ENCODE assay signal across 11 cellular contexts in the genomic region with DNA sequence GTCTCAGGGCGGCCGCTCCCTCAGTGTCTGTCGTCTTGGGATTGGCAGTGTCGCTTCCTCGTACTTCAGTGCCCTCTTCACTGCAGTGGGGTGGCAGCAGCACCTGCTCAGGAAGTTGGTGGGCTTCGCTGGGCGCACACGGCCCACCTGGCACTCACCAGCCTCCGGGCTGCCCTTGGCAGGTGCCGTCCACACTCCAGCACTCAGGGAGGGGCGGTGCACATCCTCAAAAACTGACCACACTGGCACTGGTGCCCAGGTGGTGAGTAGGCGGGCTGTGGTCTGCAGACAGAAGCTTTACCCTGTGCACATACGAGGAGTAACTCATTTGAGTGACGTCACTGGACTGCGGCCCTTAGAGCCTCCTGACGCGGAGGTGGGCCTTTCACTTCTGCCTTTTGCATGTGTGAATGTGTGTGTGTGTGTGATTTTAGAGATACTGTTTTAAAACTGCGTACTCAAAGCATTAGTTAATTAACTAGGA.
DNase-seq lines count a peak whose midpoint lies in the region; ATAC-seq lines count a peak whose summit lies in the region.
"Had no signal": no experiment of that assay in that cellular context is flagged by ENCODE, and none has a peak within 500 bp of the region (broad histone marks: within the 10 kb centered on the region; RNA-seq: fewer than 3 reads in every experiment).

No MANE protein-coding gene starts in this region.

- peak overlapping the region; percentile 66 to 91 (median 84) for H3K4me3 Mint-ChIP-seq in naive B cell

- H3K9me3 Mint-ChIP-seq in naive B cell, result peaks cover 0 to 4% (median 0%) of the 10 kb centered on the region in 7 donors

- peaks cover 0 to 18% of the 10 kb centered on the region in 2 donors for H3K36me3 Mint-ChIP-seq in naive B cell

- no peaks in the 10 kb centered on the region for H3K27me3 Mint-ChIP-seq in naive B cell

- DNase-seq in naive B cell (peak; percentile 99), mucosa of gallbladder (ENCODE audit: low spot score) (no peak), HCEC 1CT (no peak), NCI-H146 (lab: John Stamatoyannopoulos, UW) (no peak), NCI-H1417 (lab: John Stamatoyannopoulos, UW) (no peak)
- DNase-seq: activated T-cell treated with anti-CD3 and anti-CD28 coated beads, Interleukin-2, amount 50 U/mL, for 48 hours; SJCRH30; small intestine had no signal

- peak; percentile 54 for ATAC-seq in GM18519 (IDR thresholded peaks at IDR 0.05; ENCODE audit: low FRiP score, unreplicated experiment)
- ATAC-seq in GM21526 (IDR thresholded peaks at IDR 0.05; ENCODE audit: low FRiP score, unreplicated experiment), result peak; percentile 74
- peak; percentile 80 for ATAC-seq in HG03432 (IDR thresholded peaks at IDR 0.05; ENCODE audit: unreplicated experiment)
- peak; percentile 76 to 77 for ATAC-seq in naive B cell (ENCODE audit: low read depth in 2 of 2)

- peaks cover 60 to 85% (median 79%) of the 10 kb centered on the region in 3 donors for H3K4me1 Mint-ChIP-seq in naive B cell

- H3K27ac Mint-ChIP-seq in naive B cell, result peak overlapping the region; percentile 98 to 100 (median 100)
